Comparison of ENCODE assay signal across 7 cellular contexts in genomic region chr2:208407667-208408066, GRCh38. TPM values are rescaled to one million over a fixed set of nuclear protein-coding genes. Genes with fewer than 3 reads are reported as not detected.
A peak's percentile ranks its signal among the peaks of the same experiment; 100 is the strongest.
DNase-seq lines count a peak whose midpoint lies in the region; ATAC-seq, FAIRE-seq and TF ChIP-seq lines count a peak whose summit lies in the region.

No MANE protein-coding gene starts in this region.

- no peak for FAIRE-seq in bronchial epithelial cell (lab: Jason Lieb, UNC)

- H3K23ac ChIP-seq in neuronal stem cell (ENCODE audit: low read depth, low read length, poor library complexity): no peak overlapping the region

- ATAC-seq in GM18870 (IDR thresholded peaks at IDR 0.05; ENCODE audit: unreplicated experiment): peak; percentile 55

- no peak overlapping the region for H3K4me3 Mint-ChIP-seq in immature natural killer cell

- no peaks in the 10 kb centered on the region for H3K36me3 Mint-ChIP-seq in immature natural killer cell

- H3K4ac ChIP-seq in neuronal stem cell (ENCODE audit: low read length): no peak overlapping the region

- H3K9me3 Mint-ChIP-seq in immature natural killer cell: no peaks in the 10 kb centered on the region

- no peak overlapping the region for H2BK120ac ChIP-seq in neuronal stem cell (ENCODE audit: low read depth, low read length)

- TF ChIP-seq CTCF in bronchial epithelial cell (IDR thresholded peaks at IDR 0.05; ENCODE audit: insufficient read depth, low read length, severe bottlenecking): peak; percentile 22

- DNase-seq in NCI-H1417 (lab: John Stamatoyannopoulos, UW): peak in 2 of 3 experiments; percentile 69 to 83
- DNase-seq in bronchial epithelial cell (ENCODE audit: low read depth): peak; percentile 20
- peak; percentile 5 for DNase-seq in neuronal stem cell (ENCODE audit: low spot score)
- DNase-seq in immature natural killer cell: no peak
- no peak for DNase-seq in NCI-H2029 treated with DMSO at 0.1 percent for 48 hours (lab: John Stamatoyannopoulos, UW)
- DNase-seq in MG63: no peak

- H2AFZ ChIP-seq in neuronal stem cell (ENCODE audit: low read length): no peak overlapping the region

- H3K4me3 ChIP-seq in bronchial epithelial cell (ENCODE audit: low read depth, low read length) (no peak overlapping the region), neuronal stem cell (ENCODE audit: low read length in 2 of 2) (no peak overlapping the region), MG63 (no peak overlapping the region)

- peaks cover 0 to 2% of the 10 kb centered on the region in 2 donors for H3K4me1 ChIP-seq in neuronal stem cell (ENCODE audit: control insufficient read depth in 2 of 2, insufficient read depth in 1 of 2, low read depth in 1 of 2, low read length in 2 of 2)

- H3K18ac ChIP-seq in neuronal stem cell (ENCODE audit: low read length): no peak overlapping the region

- no peak overlapping the region for H2BK5ac ChIP-seq in neuronal stem cell (ENCODE audit: low read length)

- H3K36me3 ChIP-seq in bronchial epithelial cell (ENCODE audit: control insufficient read depth, insufficient read depth, low read length) (no peaks in the 10 kb centered on the region), neuronal stem cell (replicated peaks in 1 of 2; ENCODE audit: control insufficient read depth in 2 of 2, insufficient read depth in 2 of 2, low read length in 2 of 2) (no peaks in the 10 kb centered on the region), MG63 (no peaks in the 10 kb centered on the region)

- no peak overlapping the region for H2BK15ac ChIP-seq in neuronal stem cell (ENCODE audit: low read length)

- no peak overlapping the region for H4K8ac ChIP-seq in neuronal stem cell (ENCODE audit: low read depth, low read length)

- H3K9ac ChIP-seq in neuronal stem cell (ENCODE audit: low read depth, low read length, poor library complexity): no peak overlapping the region

- no peaks in the 10 kb centered on the region for H3K9me3 ChIP-seq in neuronal stem cell (replicated peaks in 1 of 2; ENCODE audit: control insufficient read depth in 2 of 2, insufficient read depth in 1 of 2, low read depth in 1 of 2, low read length in 2 of 2)
- no peaks in the 10 kb centered on the region for H3K9me3 ChIP-seq in MG63

- no peak overlapping the region for H2AK5ac ChIP-seq in neuronal stem cell (ENCODE audit: low read depth, low read length)

- no peak overlapping the region for H3K4me2 ChIP-seq in neuronal stem cell (ENCODE audit: insufficient read depth, low read length, poor library complexity, severe bottlenecking)

- peaks cover 7 to 18% (median 18%) of the 10 kb centered on the region in 3 donors for H3K27me3 Mint-ChIP-seq in immature natural killer cell (ENCODE audit: low read depth in 3 of 3)

- no peaks in the 10 kb centered on the region for H3K79me1 ChIP-seq in neuronal stem cell (ENCODE audit: low read depth, low read length)

- H3K27me3 ChIP-seq in bronchial epithelial cell (ENCODE audit: control insufficient read depth, insufficient read depth, low read length) (peaks cover 10% of the 10 kb centered on the region), neuronal stem cell (ENCODE audit: control insufficient read depth in 3 of 3, insufficient read depth in 3 of 3, low read depth in 1 of 3, low read length in 3 of 3) (peaks cover 2 to 48% (median 12%) of the 10 kb centered on the region in 3 experiments), MG63 (peaks cover 28% of the 10 kb centered on the region)

- H3K14ac ChIP-seq in neuronal stem cell (ENCODE audit: low read length): no peak overlapping the region

- H4K91ac ChIP-seq in neuronal stem cell (ENCODE audit: low read depth, low read length, poor library complexity): no peak overlapping the region

- no peak overlapping the region for H3K27ac ChIP-seq in neuronal stem cell (replicated peaks; ENCODE audit: low read length)

- peaks cover 0 to 2% of the 10 kb centered on the region in 2 donors for H3K4me1 Mint-ChIP-seq in immature natural killer cell

- WGBS in neuronal stem cell (ENCODE audit: extremely low coverage in 2 of 2, insufficient read length in 2 of 2, insufficient replicate concordance in 1 of 2), 2 donors: no CpG with 5 or more reads among the region's 9 CpGs

- no peak overlapping the region for H3K27ac Mint-ChIP-seq in immature natural killer cell

- no peak overlapping the region for H2BK12ac ChIP-seq in neuronal stem cell (ENCODE audit: low read length)

RNA-seq across cellular contexts. Expression of gene PTH2R, which starts 1.1 kb away (rescaled TPM):
- total RNA-seq in bronchial epithelial cell: under 0.01 and 0.13 TPM in 2 replicates
- polyA plus RNA-seq in neuronal stem cell (2013, experiment 1 of 2): 0.06 TPM
- 0.01 TPM for polyA plus RNA-seq in neuronal stem cell (2013, experiment 2 of 2)
- polyA plus RNA-seq in immature natural killer cell: under 1 TPM in 1 of 3 donors, not detected in 2; 0.07 TPM
- total RNA-seq in MG63 (2014; rRNA removed; shearing (Covaris generic); ENCODE audit: low replicate concordance): not detected in 2 replicates

Comparison
In these comparisons a context has a peak if more than half of its experiments do, and no peak if none do; other contexts are left out.
1. DNase-seq: peak in NCI-H1417 (2 of 3), bronchial epithelial cell (single experiment) and neuronal stem cell (single experiment); none in immature natural killer cell (0 of 3), NCI-H2029 treated with DMSO at 0.1 percent for 48 hours (single experiment) and MG63 (single experiment).